28 cellular contexts compared by ENCODE assay signal in genomic region chr5:27995867-27996266, GRCh38.
"Had no signal": no experiment of that assay in that cellular context is flagged by ENCODE, and none has a peak within 500 bp of the region (broad histone marks: within the 10 kb centered on the region; RNA-seq: fewer than 3 reads in every experiment).

No MANE protein-coding gene starts in this region.

- H3K36me3 ChIP-seq: esophagus muscularis mucosa, gastroesophageal sphincter, heart left ventricle, neural progenitor cell, right lobe of liver, suprapubic skin, transverse colon, upper lobe of right lung, uterus had no signal

- H3K9me3 Mint-ChIP-seq: neural progenitor cell had no signal

- H3K27me3 ChIP-seq: esophagus muscularis mucosa, foreskin keratinocyte, gastroesophageal sphincter, heart left ventricle, hepatocyte, neural progenitor cell, right lobe of liver, suprapubic skin, transverse colon, upper lobe of right lung, uterus had no signal

- H3K27me3 Mint-ChIP-seq: memory B cell; naive B cell; natural killer cell treated with Interleukin-12 subunit alpha and Interleukin-12 subunit beta and Interleukin-15 and Interleukin-18, amount 100 ng/mL, for 72 hours; progenitor cell of endocrine pancreas; stimulated activated naive B cell treated with anti-CD40 and anti-IgM and Interleukin-4, amounts not matched to agents 10 μg/mL and 1 μg/mL and 100 μg/mL, for 72 hours; stimulated activated naive CD8-positive, alpha-beta T cell treated with anti-CD3 and anti-CD28 coated beads, Interleukin-15, Interleukin-2, amounts not matched to agents 100 ng/mL and 50 ng/mL, for 24 hours had no signal

- H3K4me3 ChIP-seq: esophagus muscularis mucosa, gastroesophageal sphincter, heart left ventricle, hepatocyte, lung, mucosa of descending colon, neural progenitor cell, right lobe of liver, suprapubic skin, transverse colon, upper lobe of right lung, uterus had no signal

- H3K4me1 Mint-ChIP-seq: memory B cell; mesothelial cell of epicardium; naive B cell; neural progenitor cell; stimulated activated naive B cell treated with anti-CD40 and anti-IgM and Interleukin-4, amounts not matched to agents 10 μg/mL and 1 μg/mL and 100 μg/mL, for 72 hours had no signal

- ATAC-seq: foreskin keratinocyte; gastroesophageal sphincter; heart left ventricle; left lobe of liver; mucosa of descending colon; natural killer cell treated with Interleukin-12 subunit alpha and Interleukin-12 subunit beta and Interleukin-15 and Interleukin-18, amount 100 ng/mL, for 72 hours; right lobe of liver; stimulated activated naive B cell treated with anti-CD40 and anti-IgM and Interleukin-4, amounts not matched to agents 10 μg/mL and 1 μg/mL and 100 μg/mL, for 72 hours; upper lobe of right lung had no signal

- H3K4me1 ChIP-seq: esophagus muscularis mucosa, foreskin keratinocyte, gastroesophageal sphincter, heart left ventricle, neural progenitor cell, parathyroid adenoma, right lobe of liver, suprapubic skin, transverse colon, upper lobe of right lung, uterus had no signal

- H3K4me2 ChIP-seq: hepatocyte, neural progenitor cell had no signal

- H3K4me3 Mint-ChIP-seq: memory B cell; mesothelial cell of epicardium; naive B cell; natural killer cell treated with Interleukin-12 subunit alpha and Interleukin-12 subunit beta and Interleukin-15 and Interleukin-18, amount 100 ng/mL, for 72 hours; neural progenitor cell; stimulated activated naive B cell treated with anti-CD40 and anti-IgM and Interleukin-4, amounts not matched to agents 10 μg/mL and 1 μg/mL and 100 μg/mL, for 72 hours; stimulated activated naive CD8-positive, alpha-beta T cell treated with anti-CD3 and anti-CD28 coated beads, Interleukin-15, Interleukin-2, amounts not matched to agents 100 ng/mL and 50 ng/mL, for 24 hours had no signal

- H3K9me3 ChIP-seq: esophagus muscularis mucosa, gastroesophageal sphincter, right lobe of liver, suprapubic skin, transverse colon, upper lobe of right lung, uterus had no signal

- DNase-seq: dermis blood vessel endothelial cell; effector memory CD4-positive, alpha-beta T cell; foreskin keratinocyte; heart left ventricle; kidney; mucosa of descending colon; naive B cell; right lobe of liver; small intestine; stimulated activated CD4-positive, alpha-beta T cell treated with anti-CD3 and anti-CD28 coated beads, Interleukin-15, amount 100 ng/mL, for 24 hours; stimulated activated CD4-positive, alpha-beta T cell treated with anti-CD3 and anti-CD28 coated beads, Interleukin-2, amount 100 ng/mL, for 48 hours; stimulated activated naive B cell treated with anti-CD40 and anti-IgM and Interleukin-4, amounts not matched to agents 10 μg/mL and 1 μg/mL and 100 μg/mL, for 72 hours; transverse colon; upper lobe of right lung; uterus had no signal

- H3K36me3 Mint-ChIP-seq: memory B cell; mesothelial cell of epicardium; naive B cell; neural progenitor cell; stimulated activated naive B cell treated with anti-CD40 and anti-IgM and Interleukin-4, amounts not matched to agents 10 μg/mL and 1 μg/mL and 100 μg/mL, for 72 hours had no signal

- H3K9ac ChIP-seq: neural progenitor cell, parathyroid adenoma had no signal

- H3K27ac ChIP-seq: esophagus muscularis mucosa, foreskin keratinocyte, gastroesophageal sphincter, heart left ventricle, hepatocyte, neural progenitor cell, parathyroid adenoma, right lobe of liver, suprapubic skin, transverse colon, upper lobe of right lung, uterus had no signal

- H3K27ac Mint-ChIP-seq: memory B cell; mesothelial cell of epicardium; naive B cell; natural killer cell treated with Interleukin-12 subunit alpha and Interleukin-12 subunit beta and Interleukin-15 and Interleukin-18, amount 100 ng/mL, for 72 hours; neural progenitor cell; progenitor cell of endocrine pancreas; stimulated activated naive B cell treated with anti-CD40 and anti-IgM and Interleukin-4, amounts not matched to agents 10 μg/mL and 1 μg/mL and 100 μg/mL, for 72 hours; stimulated activated naive CD8-positive, alpha-beta T cell treated with anti-CD3 and anti-CD28 coated beads, Interleukin-15, Interleukin-2, amounts not matched to agents 100 ng/mL and 50 ng/mL, for 24 hours had no signal

- H3K79me2 ChIP-seq: hepatocyte, parathyroid adenoma had no signal

- H2AFZ ChIP-seq: hepatocyte, neural progenitor cell, parathyroid adenoma had no signal
